Comparison of ENCODE assay signal across 7 cellular contexts in genomic region chr14:76872796-76873432, GRCh38. TPM values are rescaled to one million over a fixed set of nuclear protein-coding genes. Genes with fewer than 3 reads are reported as not detected.
DNase-seq lines count a peak whose midpoint lies in the region; ATAC-seq and TF ChIP-seq lines count a peak whose summit lies in the region.

No MANE protein-coding gene starts in this region.

- WGBS in mammary epithelial cell (ENCODE audit: low coverage, missing lambda C conversion rate) = 33% methylated on average over 9 of the region's 12 CpGs

- peaks cover 4% of the 10 kb centered on the region; the same call in 1 of the 2 replicates for H3K27me3 Mint-ChIP-seq in WTC11 (ENCODE audit: low read depth)

- H3K9me3 Mint-ChIP-seq in WTC11 = peaks cover 10% of the 10 kb centered on the region

- ATAC-seq in WTC11 = peak; percentile 41
- no peak for ATAC-seq in GM21528 (IDR thresholded peaks at IDR 0.05; ENCODE audit: low FRiP score, unreplicated experiment)

- H4K20me1 ChIP-seq in mammary epithelial cell (ENCODE audit: insufficient read depth, low read length) = no peaks in the 10 kb centered on the region

- H3K79me2 ChIP-seq in mammary epithelial cell (ENCODE audit: insufficient read depth, low read length) = no peaks in the 10 kb centered on the region

- peaks cover 2% of the 10 kb centered on the region for H3K9me3 ChIP-seq in mammary epithelial cell (replicated peaks; ENCODE audit: insufficient read depth, low read length)

- H3K27ac ChIP-seq in mammary epithelial cell (ENCODE audit: insufficient read depth, low read depth, low read length) = no peak overlapping the region

- H3K4me1 ChIP-seq in mammary epithelial cell (ENCODE audit: insufficient read depth, low read length) = no peaks in the 10 kb centered on the region

- dilution Hi-C loops in mammary epithelial cell (cut with HindIII; ENCODE audit: low sequenced_read_pairs) = no loop called here

- peaks cover 5% of the 10 kb centered on the region for H3K4me1 Mint-ChIP-seq in WTC11

- TF ChIP-seq CTCF in GM12872 (IDR thresholded peaks at IDR 0.05; ENCODE audit: insufficient read depth, low read depth, low read length) (peak; percentile 88), WTC11 (IDR thresholded peaks at IDR 0.05) (peak; percentile 96), mammary epithelial cell (conservative IDR thresholded peaks at IDR 0.05 in 1 of 2, IDR thresholded peaks at IDR 0.05 in 1 of 2; ENCODE audit: extremely low read depth in 1 of 2, insufficient read depth in 1 of 2, low read depth in 1 of 2, low read length in 2 of 2) (peak; percentile 76 to 90)

- peaks cover 9% of the 10 kb centered on the region; the same call in 1 of the 2 replicates for H3K36me3 Mint-ChIP-seq in WTC11

- H3K9ac ChIP-seq in mammary epithelial cell (ENCODE audit: insufficient read depth, low read length) = no peak overlapping the region

- CTCF ChIA-PET in WTC11 (lab: Charles Lee) = interaction anchor here (0.5 to 7.4 kb wide), 60 partner anchors 9 to 443 kb away, joined by 3 to 196 read pairs (median 4); partner anchors contain the start of genes CIPC and ZDHHC22
- CTCF ChIA-PET in mammary epithelial cell (lab: Charles Lee; ENCODE audit: low non-redundant PET) = interaction anchor here (0.5 to 1.2 kb wide), 7 partner anchors 13 to 278 kb away, joined by 3 to 15 read pairs (median 9); no protein-coding TSS in a partner anchor

- no peak overlapping the region for H3K27ac Mint-ChIP-seq in WTC11

- in situ Hi-C loops in mammary epithelial cell (cut with MboI; ENCODE audit: low sequenced_read_pairs in 2 of 2) = no loop called here

- no peak overlapping the region for H3K4me2 ChIP-seq in mammary epithelial cell (ENCODE audit: insufficient read depth, low read depth, low read length)

- peak; percentile 75 for DNase-seq in NAMALWA (ENCODE audit: low spot score)
- peak; percentile 76 for DNase-seq in WTC11 (ENCODE audit: low spot score)
- DNase-seq in mammary epithelial cell = peak; percentile 11
- DNase-seq in left kidney (ENCODE audit: low read depth, low spot score) = peak; percentile 76
- peak; percentile 29 to 53 (median 43) for DNase-seq in stimulated activated CD4-positive, alpha-beta T cell treated with anti-CD3 and anti-CD28 coated beads, TNF-alpha, amount 100 ng/mL, for 1 hour (ENCODE audit: low read depth in 3 of 3, low spot score in 1 of 3)

- H3K4me3 Mint-ChIP-seq in WTC11 = no peak overlapping the region

- peaks cover 2% of the 10 kb centered on the region for H3K27me3 ChIP-seq in mammary epithelial cell (ENCODE audit: insufficient read depth, low read length)

- H3K4me3 ChIP-seq in mammary epithelial cell (replicated peaks in 1 of 3; ENCODE audit: insufficient read depth in 1 of 3, low read depth in 2 of 3, low read length in 3 of 3) = no peak overlapping the region

- H3K36me3 ChIP-seq in mammary epithelial cell (ENCODE audit: insufficient read depth, low read length) = no peaks in the 10 kb centered on the region

- intact Hi-C loops in mammary epithelial cell (cut with micrococcal nuclease) = loop anchor here (1.0 to 10.0 kb wide), 3 partner anchors 161 to 682 kb away; no protein-coding TSS in a partner anchor

- POLR2A ChIA-PET in WTC11 (lab: Charles Lee) = no interaction called here

- H2AFZ ChIP-seq in mammary epithelial cell (ENCODE audit: low read depth, low read length) = no peak overlapping the region

- BruUV-seq in mammary epithelial cell (replicated peaks; lab: Mats Ljungman, UMichigan) = no TSS peak

TF ChIP-seq in WTC11, 78 proteins besides CTCF, POLR2A, EP300 and RAD21 (continues in another document):
- no peak for TF ChIP-seq ZNF671 (CRISPR knock-in tag; IDR thresholded peaks at IDR 0.05)
- TF ChIP-seq KAT7 (CRISPR knock-in tag; IDR thresholded peaks at IDR 0.05; ENCODE audit: borderline replicate concordance) = no peak
- TF ChIP-seq PRRX2 (CRISPR knock-in tag; IDR thresholded peaks at IDR 0.05) = no peak
- no peak for TF ChIP-seq TEAD4 (CRISPR knock-in tag; IDR thresholded peaks at IDR 0.05)
- no peak for TF ChIP-seq E2F1 (CRISPR knock-in tag; IDR thresholded peaks at IDR 0.05)
- TF ChIP-seq ARID4B (CRISPR knock-in tag; IDR thresholded peaks at IDR 0.05; ENCODE audit: borderline replicate concordance) = no peak
- no peak for TF ChIP-seq OVOL2 (CRISPR knock-in tag; IDR thresholded peaks at IDR 0.05; ENCODE audit: borderline replicate concordance)
- TF ChIP-seq TEAD1 (CRISPR knock-in tag; IDR thresholded peaks at IDR 0.05) = no peak
- TF ChIP-seq AR (CRISPR knock-in tag; IDR thresholded peaks at IDR 0.05) = no peak
- no peak for TF ChIP-seq NFATC4 (CRISPR knock-in tag; IDR thresholded peaks at IDR 0.05)
- TF ChIP-seq SMAD4 (CRISPR knock-in tag; IDR thresholded peaks at IDR 0.05) = no peak
- no peak for TF ChIP-seq ZNF219 (CRISPR knock-in tag; IDR thresholded peaks at IDR 0.05; ENCODE audit: borderline replicate concordance)
- no peak for TF ChIP-seq ZNF317 (CRISPR knock-in tag; IDR thresholded peaks at IDR 0.05; ENCODE audit: borderline replicate concordance, low read depth)

RNA-seq across cellular contexts. Expression of gene LRRC74A, which starts 46.7 kb away (rescaled TPM):
- total RNA-seq in WTC11 (2021) = not detected in 3 replicates
- not detected for total RNA-seq in mammary epithelial cell
- polyA plus RNA-seq in mammary epithelial cell = not detected
- not detected for polyA minus RNA-seq in mammary epithelial cell

Comparison
In these comparisons a context has a peak if more than half of its experiments do, and no peak if none do; other contexts are left out.
1. DNase-seq: peak in every context shown above with its lines; median percentile 76 in WTC11; 76 in left kidney; 75 in NAMALWA; 43 in stimulated activated CD4-positive, alpha-beta T cell treated with anti-CD3 and anti-CD28 coated beads, TNF-alpha, amount 100 ng/mL, for 1 hour; 11 in mammary epithelial cell.